8 cellular contexts compared by ENCODE assay signal in genomic region chr9:96566401-96567202, GRCh38. TPM values are rescaled to one million over a fixed set of nuclear protein-coding genes. Genes with fewer than 3 reads are reported as not detected.
DNase-seq lines count a peak whose midpoint lies in the region; ATAC-seq and FAIRE-seq lines count a peak whose summit lies in the region.

No MANE protein-coding gene starts in this region.

- H3K27me3 ChIP-seq in right cardiac atrium (ENCODE audit: control insufficient read depth, insufficient read depth): no peaks in the 10 kb centered on the region

- H3K9me3 ChIP-seq in T-helper 17 cell (ENCODE audit: control insufficient read depth, low read length, poor library complexity, severe bottlenecking) (no peaks in the 10 kb centered on the region), right cardiac atrium (ENCODE audit: control insufficient read depth, low read length) (no peaks in the 10 kb centered on the region)

- H3K27ac Mint-ChIP-seq in T-helper 17 cell: peak overlapping the region; percentile 54

- under 1% methylated on average over 60 of the region's 60 CpGs for WGBS in right cardiac atrium

- peak overlapping the region; percentile 66 for H3K27ac ChIP-seq in right cardiac atrium (ENCODE audit: low read length)

- H3K4me1 ChIP-seq in right cardiac atrium (ENCODE audit: control insufficient read depth, insufficient read depth, low read length): no peaks in the 10 kb centered on the region

- H3K4me1 Mint-ChIP-seq in T-helper 17 cell: peaks cover 13% of the 10 kb centered on the region

- H3K36me3 Mint-ChIP-seq in T-helper 17 cell (ENCODE audit: low read depth): no peaks in the 10 kb centered on the region

- peak overlapping the region; percentile 92 for H3K4me3 Mint-ChIP-seq in T-helper 17 cell

- no peak for FAIRE-seq in urothelium cell line (lab: Jason Lieb, UNC)

- DNase-seq in CMK (ENCODE audit: low read depth) (peak; percentile 30), T-helper 17 cell (peak; percentile 65 to 74 (median 72)), amygdala (lab: John Stamatoyannopoulos, UW) (peak; percentile 8 to 86 (median 70)), right cardiac atrium (peak; percentile 78 to 93 (median 93)), putamen (ENCODE audit: low spot score) (peak; percentile 87), urothelium cell line (ENCODE audit: low spot score) (peak; percentile 88)

- H3K27me3 Mint-ChIP-seq in T-helper 17 cell: peaks cover under 1% of the 10 kb centered on the region

- intact Hi-C loops in right cardiac atrium (cut with DNase I): loop anchor here in 1 of 4 donors (10.0 kb wide), 1 partner anchor 112 kb away; the partner anchor contains the start of gene HABP4

- peak overlapping the region; percentile 75 for H3K4me3 ChIP-seq in right cardiac atrium (ENCODE audit: low read length)

- ATAC-seq in GM19397 (IDR thresholded peaks at IDR 0.05; ENCODE audit: unreplicated experiment) (peak; percentile 81), HG03571 (IDR thresholded peaks at IDR 0.05; ENCODE audit: unreplicated experiment) (peak; percentile 78), T-helper 17 cell (peak; percentile 90), right cardiac atrium (peak; percentile 94 to 95)

RNA-seq across cellular contexts. Expression of gene CDC14B, which starts 53.0 kb away (rescaled TPM):
- total RNA-seq in T-helper 17 cell: 10 to 100 TPM in 1 of 2 donors, 1 to 10 TPM in 1; 5.9 to 16.4 TPM
- 10 to 100 TPM; 14.4 to 15.7 (median 15.4) TPM for total RNA-seq in right cardiac atrium
- polyA plus RNA-seq in right cardiac atrium: 5.9 TPM

Comparison
In these comparisons a context has a peak if more than half of its experiments do, and no peak if none do; other contexts are left out.
1. Peak in every context shown above with its lines: DNase-seq, ATAC-seq, H3K4me3 ChIP-seq and H3K27ac ChIP-seq.
2. DNase-seq: peak in every context shown above with its lines; median percentile 93 in right cardiac atrium; 88 in urothelium cell line; 87 in putamen; 72 in T-helper 17 cell; 70 in amygdala; 30 in CMK.